In the genomic region with DNA sequence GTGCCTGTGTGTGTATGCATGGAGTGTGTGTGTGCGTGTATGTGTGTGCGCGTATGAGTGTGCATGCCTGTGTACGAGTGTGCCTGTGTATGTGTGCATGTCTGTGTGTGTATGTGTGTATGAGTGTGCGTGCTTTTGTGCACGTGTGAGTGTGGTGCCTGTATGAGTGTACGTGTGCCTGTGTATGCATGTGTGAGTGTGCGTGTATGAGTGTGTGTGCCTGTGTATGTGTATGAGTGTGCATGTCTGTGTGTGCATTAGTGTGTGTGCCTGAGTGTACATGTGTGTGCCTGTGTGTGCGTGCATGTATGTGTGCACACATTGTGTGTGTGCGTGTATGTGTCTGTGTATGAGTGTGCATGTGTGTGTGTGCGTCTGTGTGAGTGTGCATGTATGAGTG, we compare ENCODE assay signal across 30 cellular contexts. TPM values are rescaled to one million over a fixed set of nuclear protein-coding genes. Genes with fewer than 3 reads are reported as not detected.
"Had no signal": no experiment of that assay in that cellular context is flagged by ENCODE, and none has a peak within 500 bp of the region (broad histone marks: within the 10 kb centered on the region; RNA-seq: fewer than 3 reads in every experiment).

No MANE protein-coding gene starts in this region.

- H3K36me3 Mint-ChIP-seq: activated naive CD4-positive, alpha-beta T cell treated with anti-CD3 and anti-CD28 coated beads, Interleukin-2, amount 50 U/mL, for 24 hours; naive B cell; stimulated activated naive B cell treated with anti-CD40 and anti-IgM and Interleukin-4, amounts not matched to agents 10 μg/mL and 1 μg/mL and 100 μg/mL, for 72 hours had no signal

- H3K27ac ChIP-seq: breast epithelium, epithelial cell of prostate, esophagus squamous epithelium, pancreas, prostate gland, stomach, thyroid gland, upper lobe of right lung had no signal

- H3K4me3 Mint-ChIP-seq: activated CD4-positive, alpha-beta memory T cell treated with anti-CD3 and anti-CD28 coated beads, Interleukin-2, amount 10 ng/mL, durations not matched to agents 7 days and 5 days; activated CD4-positive, alpha-beta T cell treated with anti-CD3 and anti-CD28 coated beads, Interleukin-2, amount 10 ng/mL, durations not matched to agents 7 days and 5 days; activated naive CD4-positive, alpha-beta T cell treated with anti-CD3 and anti-CD28 coated beads, Interleukin-2, amount 50 U/mL, for 24 hours; activated naive CD8-positive, alpha-beta T cell treated with anti-CD3 and anti-CD28 coated beads, Interleukin-2, amount 50 U/mL, for 24 hours; activated T-cell treated with anti-CD3 and anti-CD28 coated beads, Interleukin-2, amount 50 U/mL, for 24 hours; central memory CD8-positive, alpha-beta T cell; naive B cell; nephron progenitor cell; stimulated activated naive B cell treated with anti-CD40 and anti-IgM and Interleukin-4, amounts not matched to agents 10 μg/mL and 1 μg/mL and 100 μg/mL, for 72 hours had no signal

- H3K36me3 ChIP-seq: breast epithelium, esophagus squamous epithelium, pancreas, prostate gland, stomach, thyroid gland, upper lobe of right lung had no signal

- DNase-seq: activated CD4-positive, alpha-beta memory T cell treated with anti-CD3 and anti-CD28 coated beads, Interleukin-2, amount 10 ng/mL, durations not matched to agents 7 days and 5 days; activated CD4-positive, alpha-beta T cell treated with anti-CD3 and anti-CD28 coated beads for 1 hour; activated CD4-positive, alpha-beta T cell treated with anti-CD3 and anti-CD28 coated beads, Interleukin-2, amount 10 ng/mL, durations not matched to agents 7 days and 5 days; activated CD8-positive, alpha-beta memory T cell treated with anti-CD3 and anti-CD28 coated beads, Interleukin-2, amount 50 U/mL, for 48 hours; activated gamma-delta T cell treated with Interleukin-2 at 50 U/mL for 16 hours; activated naive CD8-positive, alpha-beta T cell treated with anti-CD3 and anti-CD28 coated beads, Interleukin-2, amount 50 U/mL, for 24 hours; activated T-cell treated with anti-CD3 and anti-CD28 coated beads, Interleukin-2, amount 50 U/mL, for 24 hours; amygdala; effector CD8-positive, alpha-beta T cell; esophagus squamous epithelium; foreskin melanocyte; naive B cell; nucleus accumbens; retina; stimulated activated CD4-positive, alpha-beta T cell treated with anti-CD3 and anti-CD28 coated beads, Interleukin-15, amount 100 ng/mL, for 24 hours; stimulated activated CD4-positive, alpha-beta T cell treated with anti-CD3 and anti-CD28 coated beads, Interleukin-2, amount 100 ng/mL, for 24 hours; stimulated activated naive B cell treated with anti-CD40 and anti-IgM and Interleukin-4, amounts not matched to agents 10 μg/mL and 1 μg/mL and 100 μg/mL, for 72 hours; T-helper 2 cell; upper lobe of right lung had no signal

- H3K4me1 Mint-ChIP-seq: activated CD4-positive, alpha-beta memory T cell treated with anti-CD3 and anti-CD28 coated beads, Interleukin-2, amount 10 ng/mL, durations not matched to agents 7 days and 5 days; activated CD4-positive, alpha-beta T cell treated with anti-CD3 and anti-CD28 coated beads, Interleukin-2, amount 10 ng/mL, durations not matched to agents 7 days and 5 days; activated naive CD4-positive, alpha-beta T cell treated with anti-CD3 and anti-CD28 coated beads, Interleukin-2, amount 50 U/mL, for 24 hours; activated naive CD8-positive, alpha-beta T cell treated with anti-CD3 and anti-CD28 coated beads, Interleukin-2, amount 50 U/mL, for 24 hours; central memory CD8-positive, alpha-beta T cell; stimulated activated naive B cell treated with anti-CD40 and anti-IgM and Interleukin-4, amounts not matched to agents 10 μg/mL and 1 μg/mL and 100 μg/mL, for 72 hours had no signal

- H3K27me3 ChIP-seq: pancreas, thyroid gland had no signal

- H3K9me3 ChIP-seq: breast epithelium, esophagus squamous epithelium, pancreas, prostate gland, stomach, thyroid gland, upper lobe of right lung had no signal

- ATAC-seq: activated naive CD8-positive, alpha-beta T cell treated with anti-CD3 and anti-CD28 coated beads, Interleukin-2, amount 50 U/mL, for 24 hours; stimulated activated naive B cell treated with anti-CD40 and anti-IgM and Interleukin-4, amounts not matched to agents 10 μg/mL and 1 μg/mL and 100 μg/mL, for 72 hours; upper lobe of right lung had no signal

- H3K27ac Mint-ChIP-seq: activated CD4-positive, alpha-beta memory T cell treated with anti-CD3 and anti-CD28 coated beads, Interleukin-2, amount 10 ng/mL, durations not matched to agents 7 days and 5 days; activated CD4-positive, alpha-beta T cell treated with anti-CD3 and anti-CD28 coated beads, Interleukin-2, amount 10 ng/mL, durations not matched to agents 7 days and 5 days; activated naive CD4-positive, alpha-beta T cell treated with anti-CD3 and anti-CD28 coated beads, Interleukin-2, amount 50 U/mL, for 24 hours; activated naive CD8-positive, alpha-beta T cell treated with anti-CD3 and anti-CD28 coated beads, Interleukin-2, amount 50 U/mL, for 24 hours; activated T-cell treated with anti-CD3 and anti-CD28 coated beads, Interleukin-2, amount 50 U/mL, for 24 hours; naive B cell; nephron progenitor cell; stimulated activated naive B cell treated with anti-CD40 and anti-IgM and Interleukin-4, amounts not matched to agents 10 μg/mL and 1 μg/mL and 100 μg/mL, for 72 hours had no signal

- H3K9me3 Mint-ChIP-seq: activated CD4-positive, alpha-beta memory T cell treated with anti-CD3 and anti-CD28 coated beads, Interleukin-2, amount 10 ng/mL, durations not matched to agents 7 days and 5 days; activated CD4-positive, alpha-beta T cell treated with anti-CD3 and anti-CD28 coated beads, Interleukin-2, amount 10 ng/mL, durations not matched to agents 7 days and 5 days; activated naive CD4-positive, alpha-beta T cell treated with anti-CD3 and anti-CD28 coated beads, Interleukin-2, amount 50 U/mL, for 24 hours; activated naive CD8-positive, alpha-beta T cell treated with anti-CD3 and anti-CD28 coated beads, Interleukin-2, amount 50 U/mL, for 24 hours; activated T-cell treated with anti-CD3 and anti-CD28 coated beads, Interleukin-2, amount 50 U/mL, for 24 hours; central memory CD8-positive, alpha-beta T cell; naive B cell; nephron progenitor cell; stimulated activated naive B cell treated with anti-CD40 and anti-IgM and Interleukin-4, amounts not matched to agents 10 μg/mL and 1 μg/mL and 100 μg/mL, for 72 hours had no signal

- H3K4me3 ChIP-seq: breast epithelium, esophagus squamous epithelium, pancreas, prostate gland, stomach, thyroid gland, upper lobe of right lung had no signal

- H3K4me1 ChIP-seq: breast epithelium, prostate gland, upper lobe of right lung had no signal

RNA-seq across cellular contexts. Expression of a gene that starts 5.7 kb away (rescaled TPM):
- total RNA-seq: activated CD4-positive, alpha-beta memory T cell treated with anti-CD3 and anti-CD28 coated beads, Interleukin-2, amount 10 ng/mL, durations not matched to agents 7 days and 5 days; activated CD4-positive, alpha-beta T cell treated with anti-CD3 and anti-CD28 coated beads, Interleukin-2, amount 10 ng/mL, durations not matched to agents 7 days and 5 days; dermis microvascular lymphatic vessel endothelial cell; lung microvascular endothelial cell had no signal

RNA-seq across cellular contexts. Expression of a gene that starts 27.0 kb away (rescaled TPM):
- total RNA-seq: activated CD4-positive, alpha-beta memory T cell treated with anti-CD3 and anti-CD28 coated beads, Interleukin-2, amount 10 ng/mL, durations not matched to agents 7 days and 5 days; stomach had no signal
